ENCODE assay signal across 1 cellular context in the genomic region with DNA sequence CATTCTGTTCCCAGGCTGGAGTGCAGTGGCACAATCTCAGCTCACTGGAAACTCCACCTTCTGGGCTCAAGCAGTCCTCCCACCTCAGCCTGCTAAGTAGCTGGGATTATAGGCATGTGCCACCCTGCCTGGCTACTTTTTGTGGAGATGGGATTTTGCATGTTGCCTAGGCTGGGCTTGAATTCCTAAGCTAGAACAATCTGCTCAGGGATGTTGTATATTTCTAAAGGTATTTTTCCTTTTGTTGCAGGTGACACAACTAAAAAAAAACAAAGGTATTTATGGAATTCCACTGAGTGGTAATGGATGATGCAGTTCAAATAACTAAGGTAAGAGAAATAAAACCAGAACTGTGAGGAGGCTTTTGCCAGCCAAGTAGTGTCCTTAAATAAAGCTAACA.
TF ChIP-seq lines count a peak whose summit lies in the region.

No MANE protein-coding gene starts in this region.

TF ChIP-seq in WTC11, 78 proteins besides CTCF, POLR2A, EP300 and RAD21 (continued from another document):
- TF ChIP-seq, protein P1, sequence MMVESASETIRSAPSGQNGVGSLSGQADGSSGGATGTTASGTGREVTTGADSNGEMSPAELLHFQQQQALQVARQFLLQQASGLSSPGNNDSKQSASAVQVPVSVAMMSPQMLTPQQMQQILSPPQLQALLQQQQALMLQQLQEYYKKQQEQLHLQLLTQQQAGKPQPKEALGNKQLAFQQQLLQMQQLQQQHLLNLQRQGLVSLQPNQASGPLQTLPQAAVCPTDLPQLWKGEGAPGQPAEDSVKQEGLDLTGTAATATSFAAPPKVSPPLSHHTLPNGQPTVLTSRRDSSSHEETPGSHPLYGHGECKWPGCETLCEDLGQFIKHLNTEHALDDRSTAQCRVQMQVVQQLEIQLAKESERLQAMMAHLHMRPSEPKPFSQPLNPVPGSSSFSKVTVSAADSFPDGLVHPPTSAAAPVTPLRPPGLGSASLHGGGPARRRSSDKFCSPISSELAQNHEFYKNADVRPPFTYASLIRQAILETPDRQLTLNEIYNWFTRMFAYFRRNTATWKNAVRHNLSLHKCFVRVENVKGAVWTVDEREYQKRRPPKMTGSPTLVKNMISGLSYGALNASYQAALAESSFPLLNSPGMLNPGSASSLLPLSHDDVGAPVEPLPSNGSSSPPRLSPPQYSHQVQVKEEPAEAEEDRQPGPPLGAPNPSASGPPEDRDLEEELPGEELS (CRISPR knock-in tag; IDR thresholded peaks at IDR 0.05) = no peak
- no peak for TF ChIP-seq GRHL2 (CRISPR knock-in tag; IDR thresholded peaks at IDR 0.05; ENCODE audit: insufficient replicate concordance, severe bottlenecking)
